Comparison of ENCODE assay signal across 23 cellular contexts in genomic region chr2:119022678-119023077, GRCh38.
"Had no signal": no experiment of that assay in that cellular context is flagged by ENCODE, and none has a peak within 500 bp of the region (broad histone marks: within the 10 kb centered on the region; RNA-seq: fewer than 3 reads in every experiment).

No MANE protein-coding gene starts in this region.

- ATAC-seq: K562 had no signal

- H3K4me3 Mint-ChIP-seq: IgD-negative memory B cell had no signal

- H3K4me3 ChIP-seq: K562, SJSA1, SK-N-MC had no signal

- H3K36me3 ChIP-seq: SJSA1 had no signal

- H3K27me3 ChIP-seq: SJSA1 had no signal

- H3K27ac ChIP-seq: HL-60, KMS-11, SJSA1, SK-N-MC had no signal

- H3K9me3 ChIP-seq: SJSA1 had no signal

- H3K4me1 Mint-ChIP-seq: IgD-negative memory B cell had no signal

- DNase-seq: Kasumi-1, MM.1S, NCI-H1092 treated with DMSO at 0.1 percent for 48 hours, NCI-H1436, NCI-H187, NCI-H2029, NCI-H2081 treated with DMSO at 0.1 percent for 48 hours, NCI-H2171, NCI-H226, NCI-H446, NCI-H510A, NCI-H524 treated with DMSO at 0.1 percent for 48 hours, NCI-H69, NCI-H774, Right ventricle myocardium superior, RPMI8226, SIG-M5 had no signal

- H3K27ac Mint-ChIP-seq: IgD-negative memory B cell had no signal

- H3K4me2 ChIP-seq: KMS-11 had no signal

- H3K4me1 ChIP-seq: SJSA1 had no signal

- H3K9ac ChIP-seq: KMS-11 had no signal
